12 cellular contexts compared by ENCODE assay signal in genomic region chr13:41064493-41064892, GRCh38. TPM values are rescaled to one million over a fixed set of nuclear protein-coding genes. Genes with fewer than 3 reads are reported as not detected.
DNase-seq lines count a peak whose midpoint lies in the region; ATAC-seq and TF ChIP-seq lines count a peak whose summit lies in the region.
"Had no signal": no experiment of that assay in that cellular context is flagged by ENCODE, and none has a peak within 500 bp of the region (broad histone marks: within the 10 kb centered on the region; RNA-seq: fewer than 3 reads in every experiment).

No MANE protein-coding gene starts in this region.

- no peak overlapping the region for H3K9ac ChIP-seq in Loucy (ENCODE audit: low read depth, low read length, poor library complexity, severe bottlenecking)

- H3K27me3 ChIP-seq in Loucy (ENCODE audit: insufficient read depth, low read length, poor library complexity, severe bottlenecking) (no peaks in the 10 kb centered on the region), upper lobe of right lung (no peaks in the 10 kb centered on the region)

- no peaks in the 10 kb centered on the region for H3K9me3 ChIP-seq in Loucy (ENCODE audit: insufficient read depth, low read depth, low read length)
- no peaks in the 10 kb centered on the region for H3K9me3 ChIP-seq in upper lobe of right lung

- H2AFZ ChIP-seq in Loucy (ENCODE audit: low read length): no peak overlapping the region

- peaks cover 20% of the 10 kb centered on the region for H3K36me3 ChIP-seq in Loucy (ENCODE audit: insufficient read depth, low read length)
- peaks cover 41% of the 10 kb centered on the region for H3K36me3 ChIP-seq in upper lobe of right lung

- ATAC-seq in upper lobe of right lung: no peak
- ATAC-seq: Panc1 had no signal

- H3K4me2 ChIP-seq in Loucy (ENCODE audit: low read depth, low read length, poor library complexity, severe bottlenecking): peak overlapping the region; percentile 93

- no peak for TF ChIP-seq CTCF in Loucy (conservative IDR thresholded peaks at IDR 0.05; ENCODE audit: low read length)
- no peak for TF ChIP-seq CTCF in coronary artery (IDR thresholded peaks at IDR 0.05)
- no peak for TF ChIP-seq CTCF in upper lobe of right lung (IDR thresholded peaks at IDR 0.05)
- TF ChIP-seq CTCF in GM10248 (IDR thresholded peaks at IDR 0.05; ENCODE audit: control extremely low read depth, extremely low read depth, low read depth, missing control alignments): no peak

- intact Hi-C loops in upper lobe of right lung (cut with DNase I): no loop called here

- H3K27ac ChIP-seq in coronary artery (peak overlapping the region; percentile 96 to 99), upper lobe of right lung (no peak overlapping the region)
- H3K27ac ChIP-seq: WERI-Rb-1 had no signal

- H4K20me1 ChIP-seq in Loucy (ENCODE audit: insufficient read depth, low read length, poor library complexity, severe bottlenecking): peaks cover 4% of the 10 kb centered on the region

- H3F3A ChIP-seq in Loucy (ENCODE audit: low read depth): peaks cover 3% of the 10 kb centered on the region; the same call in 1 of the 2 replicates

- H3K4me3 ChIP-seq in Loucy (ENCODE audit: low read length, poor library complexity, severe bottlenecking): peak overlapping the region; percentile 90
- H3K4me3 ChIP-seq in coronary artery: peak overlapping the region; percentile 24
- H3K4me3 ChIP-seq in upper lobe of right lung: no peak overlapping the region

- CTCF ChIA-PET in GM10248 (lab: Yijun Ruan, JAX): interaction anchor here (1.7 kb wide), 1 partner anchor 10 kb away, joined by 8 read pairs; no protein-coding TSS in a partner anchor

- peaks cover 58% of the 10 kb centered on the region for H3K79me2 ChIP-seq in Loucy (ENCODE audit: insufficient read depth, low read length)

- POLR2A ChIA-PET in GM10248 (lab: Yijun Ruan, JAX): no interaction called here

- H3K4me1 ChIP-seq in Loucy (ENCODE audit: insufficient read depth, low read length, poor library complexity, severe bottlenecking) (peaks cover 36% of the 10 kb centered on the region), upper lobe of right lung (peaks cover 12% of the 10 kb centered on the region)

- peak; percentile 55 for DNase-seq in AG08396 (ENCODE audit: low spot score)
- no peak for DNase-seq in coronary artery (ENCODE audit: low spot score)
- peak; percentile 60 for DNase-seq in myocyte (ENCODE audit: low read depth)
- DNase-seq in Kasumi-1 (lab: John Stamatoyannopoulos, UW): no peak
- DNase-seq in upper lobe of right lung: no peak
- no peak for DNase-seq in GM10248 (ENCODE audit: extremely low spot score)
- DNase-seq in occipital lobe (lab: John Stamatoyannopoulos, UW): no peak
- DNase-seq: NCI-H2029; stimulated activated naive CD4-positive, alpha-beta T cell; WERI-Rb-1 had no signal

- H3K9me2 ChIP-seq in Loucy (replicated peaks; ENCODE audit: low read depth, low read length): no peaks in the 10 kb centered on the region

RNA-seq across cellular contexts. Expression of gene WBP4, which starts 3.2 kb away (rescaled TPM):
- total RNA-seq in myocyte: 9.9 and 12.1 TPM in 2 replicates
- 6.3 TPM for polyA plus RNA-seq in myocyte (2012)
- total RNA-seq in upper lobe of right lung: 11.0 TPM
- 12.2 TPM for total RNA-seq in occipital lobe

RNA-seq across cellular contexts. Expression of gene ELF1, which starts 45.4 kb away (rescaled TPM):
- total RNA-seq in myocyte (21.5 and 25.0 TPM in 2 replicates), upper lobe of right lung (81.5 TPM), occipital lobe (11.9 TPM)
- polyA plus RNA-seq in myocyte (2012): 18.1 TPM

Comparison
In these comparisons a context has a peak if more than half of its experiments do, and no peak if none do; other contexts are left out.
1. DNase-seq: peak in AG08396 (single experiment) and myocyte (single experiment); none in coronary artery (single experiment), Kasumi-1 (0 of 2), upper lobe of right lung (single experiment), GM10248 (single experiment) and occipital lobe (single experiment).